ENCODE assay signal across 1 cellular context in the genomic region with DNA sequence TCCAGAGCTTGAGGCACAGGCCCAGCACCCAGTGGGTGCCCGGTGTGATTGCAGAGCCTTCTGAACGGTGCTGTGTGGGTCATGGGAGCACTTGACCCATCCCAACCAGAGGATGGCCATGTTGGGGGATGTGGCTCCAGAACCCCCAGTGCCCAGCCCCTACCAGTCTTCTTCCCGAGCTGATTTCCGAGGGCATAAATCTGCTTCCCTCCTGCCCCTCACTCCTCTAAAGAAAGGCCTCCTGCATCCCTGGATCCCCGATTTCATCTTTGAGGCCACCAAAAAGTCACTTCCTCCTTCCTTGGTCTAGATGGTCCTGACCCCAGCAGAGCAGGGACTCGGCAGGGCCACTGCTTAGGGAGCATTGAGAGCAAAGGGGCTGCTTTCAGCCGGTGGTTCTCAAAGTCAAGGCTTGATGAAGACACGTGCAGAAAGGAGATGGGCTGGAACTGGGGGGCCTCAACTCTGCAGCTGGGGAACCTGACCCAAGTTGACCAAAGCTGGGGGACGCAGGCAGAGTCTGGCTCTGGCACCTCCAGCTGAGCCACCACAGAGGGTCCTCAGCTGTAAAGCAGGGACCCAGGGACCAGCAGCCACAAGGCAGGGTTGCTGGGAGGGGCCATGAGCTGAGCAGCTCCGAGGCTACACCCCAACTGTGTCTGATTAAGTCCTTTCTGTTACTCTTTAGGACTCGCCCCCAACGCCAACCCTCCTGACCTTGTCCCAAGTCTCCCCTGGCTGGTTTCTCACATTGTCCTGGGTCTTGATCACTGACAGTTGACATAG.
TF ChIP-seq lines count a peak whose summit lies in the region.

No MANE protein-coding gene starts in this region.

TF ChIP-seq in H1, 55 proteins besides CTCF, POLR2A, EP300 and RAD21:
- no peak for TF ChIP-seq SIX5 (IDR thresholded peaks at IDR 0.05; ENCODE audit: low read depth, low read length)
- no peak for TF ChIP-seq HDAC2 (IDR thresholded peaks at IDR 0.05; ENCODE audit: borderline replicate concordance in 1 of 2, low read depth in 2 of 2, low read length in 2 of 2)
- no peak for TF ChIP-seq RBBP5 (IDR thresholded peaks at IDR 0.05; ENCODE audit: borderline replicate concordance, low read depth, low read length)
- TF ChIP-seq RFX5 (IDR thresholded peaks at IDR 0.05; ENCODE audit: borderline replicate concordance, low read depth, low read length), result no peak
